ENCODE assay signal across 9 cellular contexts in genomic region chr18:5895886-5896740, GRCh38. TPM values are rescaled to one million over a fixed set of nuclear protein-coding genes. Genes with fewer than 3 reads are reported as not detected.
DNase-seq lines count a peak whose midpoint lies in the region; ATAC-seq, FAIRE-seq and TF ChIP-seq lines count a peak whose summit lies in the region.
"Had no signal": no experiment of that assay in that cellular context is flagged by ENCODE, and none has a peak within 500 bp of the region (broad histone marks: within the 10 kb centered on the region; RNA-seq: fewer than 3 reads in every experiment).

No MANE protein-coding gene starts in this region.

- peak overlapping the region; percentile 95 for H3K14ac ChIP-seq in trophoblast cell (ENCODE audit: low read length)

- no peak overlapping the region for H3K27ac ChIP-seq in RWPE2 (ENCODE audit: poor library complexity, severe bottlenecking)
- H3K27ac ChIP-seq in trophoblast cell (ENCODE audit: low read depth, low read length) = no peak overlapping the region

- peak overlapping the region; percentile 46 for H4K8ac ChIP-seq in trophoblast cell (ENCODE audit: low read depth, low read length)

- peaks cover 5% of the 10 kb centered on the region for H3K79me2 ChIP-seq in trophoblast cell (ENCODE audit: control insufficient read depth, insufficient read depth, low read length, poor library complexity)

- WGBS in trophoblast cell (ENCODE audit: extremely low coverage, insufficient coverage, insufficient read length) = no CpG with 5 or more reads among the region's 41 CpGs

- peak overlapping the region; percentile 83 for H2BK120ac ChIP-seq in trophoblast cell (ENCODE audit: insufficient read depth, low read length, poor library complexity)

- no peak overlapping the region for H3K23ac ChIP-seq in trophoblast cell (ENCODE audit: low read length)

- FAIRE-seq in RCC 7860 (lab: Jason Lieb, UNC) = no peak

- H3K27me3 ChIP-seq in RWPE2 (ENCODE audit: insufficient read depth, poor library complexity, severe bottlenecking) (peaks cover 72% of the 10 kb centered on the region), trophoblast cell (ENCODE audit: insufficient read depth, low read length) (peaks cover 22% of the 10 kb centered on the region)

- no peak for TF ChIP-seq CTCF in RWPE2 (IDR thresholded peaks at IDR 0.05; ENCODE audit: poor library complexity, severe bottlenecking)

- H2AFZ ChIP-seq in trophoblast cell (ENCODE audit: insufficient read depth, low read length, poor library complexity) = peak overlapping the region; percentile 95

- H3K9ac ChIP-seq in trophoblast cell (ENCODE audit: low read length) = peak overlapping the region; percentile 4

- peak overlapping the region; percentile 70 for H3K4ac ChIP-seq in trophoblast cell (ENCODE audit: low read depth, low read length)

- peaks cover 8% of the 10 kb centered on the region for H3K79me1 ChIP-seq in trophoblast cell (ENCODE audit: low read length)

- peak overlapping the region; percentile 67 for H3K4me2 ChIP-seq in trophoblast cell (ENCODE audit: low read length)

- H3K36me3 ChIP-seq in RWPE2 (ENCODE audit: low read depth) = no peaks in the 10 kb centered on the region
- H3K36me3 ChIP-seq in trophoblast cell (ENCODE audit: control insufficient read depth in 1 of 2, insufficient read depth in 2 of 2, low read length in 2 of 2) = no peaks in the 10 kb centered on the region

- peak; percentile 13 for DNase-seq in NCI-H82 (lab: John Stamatoyannopoulos, UW)
- DNase-seq in NCI-H82 treated with DMSO at 0.1 percent for 48 hours (lab: John Stamatoyannopoulos, UW; ENCODE audit: unreplicated experiment) = no peak
- no peak for DNase-seq in RWPE2 (ENCODE audit: low spot score)
- DNase-seq in left cardiac atrium = peak; percentile 53
- DNase-seq in trophoblast cell = peak in 1 of 2 donors; percentile 41
- DNase-seq in RCC 7860 (ENCODE audit: low spot score) = no peak

- H4K91ac ChIP-seq in trophoblast cell (ENCODE audit: low read depth, low read length) = peak overlapping the region; percentile 78

- H2BK5ac ChIP-seq in trophoblast cell (ENCODE audit: low read depth, low read length, poor library complexity) = peak overlapping the region; percentile 20

- H2BK12ac ChIP-seq in trophoblast cell (ENCODE audit: low read length) = peak overlapping the region; percentile 73

- intact Hi-C loops in left cardiac atrium (cut with DNase I) = loop anchor here in 1 of 2 donors (10.0 kb wide), 1 partner anchor 239 kb away; no protein-coding TSS in a partner anchor

- H4K12ac ChIP-seq in trophoblast cell (ENCODE audit: low read depth, low read length) = peak overlapping the region; percentile 22

- ATAC-seq in RWPE2 (ENCODE audit: low read depth) (peak; percentile 21; the same call in 1 of the 3 replicates), left cardiac atrium (peak; percentile 60 to 78), GM18861 (IDR thresholded peaks at IDR 0.05; ENCODE audit: unreplicated experiment) (no peak), HG03196 (IDR thresholded peaks at IDR 0.05; ENCODE audit: unreplicated experiment) (no peak)

- H3K4me3 ChIP-seq in RWPE2 (ENCODE audit: severe bottlenecking) = no peak overlapping the region
- H3K4me3 ChIP-seq in trophoblast cell (ENCODE audit: low read depth, low read length) = peak overlapping the region; percentile 70

- H3K4me1 ChIP-seq in RWPE2 (ENCODE audit: insufficient read depth, poor library complexity, severe bottlenecking) (no peaks in the 10 kb centered on the region), trophoblast cell (ENCODE audit: control insufficient read depth in 1 of 2, insufficient read depth in 2 of 2, low read length in 2 of 2) (peaks cover 3 to 5% of the 10 kb centered on the region in 2 experiments)

- H3K9me3 ChIP-seq in RWPE2 (ENCODE audit: severe bottlenecking) = no peaks in the 10 kb centered on the region
- peaks cover 3% of the 10 kb centered on the region for H3K9me3 ChIP-seq in trophoblast cell (ENCODE audit: insufficient read depth, low read depth, low read length)

- H3K18ac ChIP-seq in trophoblast cell (ENCODE audit: low read length) = peak overlapping the region; percentile 74

- no peak overlapping the region for H2AK5ac ChIP-seq in trophoblast cell (ENCODE audit: low read length)

RNA-seq across cellular contexts. Expression of gene TMEM200C, which starts 0.8 kb away (rescaled TPM):
- 1 to 10 TPM in 1 of 2 donors, under 1 TPM in 1; 0.71 to 4.3 TPM for total RNA-seq in left cardiac atrium
- 1.6 and 1.8 TPM in 2 replicates for polyA plus RNA-seq in trophoblast cell (2013)
- total RNA-seq: pulmonary artery endothelial cell had no signal

Comparison
In these comparisons a context has a peak if more than half of its experiments do, and no peak if none do; other contexts are left out.
1. DNase-seq: peak in NCI-H82 (single experiment) and left cardiac atrium (single experiment); none in NCI-H82 treated with DMSO at 0.1 percent for 48 hours (single experiment), RWPE2 (single experiment) and RCC 7860 (single experiment).
2. ATAC-seq: peak in RWPE2 (single experiment) and left cardiac atrium (2 of 2); none in GM18861 (single experiment) and HG03196 (single experiment).